1 cellular context compared by ENCODE assay signal in genomic region chr6:30725713-30726505, GRCh38.
TF ChIP-seq lines count a peak whose summit lies in the region.

No MANE protein-coding gene starts in this region.

TF ChIP-seq in K562, 482 proteins besides CTCF, POLR2A, EP300 and RAD21 (continued from another document and continues in another):
- TF ChIP-seq HBP1 (CRISPR knock-in tag; IDR thresholded peaks at IDR 0.05) (peak; percentile 97), EGR1 (conservative IDR thresholded peaks at IDR 0.05) (no peak), REST (CRISPR knock-in tag; IDR thresholded peaks at IDR 0.05; ENCODE audit: low read depth) (peak; percentile 59; the same call in 1 of the 2 replicates), CGGBP1 (CRISPR knock-in tag; IDR thresholded peaks at IDR 0.05) (no peak), CC2D1A (IDR thresholded peaks at IDR 0.05) (no peak), ATF6 (CRISPR knock-in tag; IDR thresholded peaks at IDR 0.05) (0 out of 2 replicates have a peak, but pooled peaks have one; percentile 42), CLOCK (CRISPR knock-in tag; IDR thresholded peaks at IDR 0.05; ENCODE audit: borderline replicate concordance) (no peak), CAMTA2 (CRISPR knock-in tag; conservative IDR thresholded peaks at IDR 0.05) (peak; percentile 41; the same call in 1 of the 2 replicates), PATZ1 (CRISPR knock-in tag; IDR thresholded peaks at IDR 0.05; ENCODE audit: borderline replicate concordance) (peak; percentile 52; the same call in 1 of the 2 replicates), TRIM28 (IDR thresholded peaks at IDR 0.05) (no peak), ARHGAP35 (IDR thresholded peaks at IDR 0.05; ENCODE audit: partially characterized antibody) (no peak), ZNF212 (CRISPR knock-in tag; IDR thresholded peaks at IDR 0.05) (0 out of 2 replicates have a peak, but pooled peaks have one; percentile 68), SRF (CRISPR knock-in tag; IDR thresholded peaks at IDR 0.05) (peak in 1 of 2 experiments; percentile 37; a peak in 1 of 4 replicates), ELF4 (CRISPR knock-in tag; IDR thresholded peaks at IDR 0.05) (peak; percentile 65; the same call in 1 of the 2 replicates), ZNF165 (CRISPR knock-in tag; IDR thresholded peaks at IDR 0.05; ENCODE audit: borderline replicate concordance) (no peak), KDM1A (IDR thresholded peaks at IDR 0.05) (no peak; a peak in 1 of 4 replicates), ZNF23 (CRISPR knock-in tag; IDR thresholded peaks at IDR 0.05) (0 out of 2 replicates have a peak, but pooled peaks have one; percentile 17), PML (IDR thresholded peaks at IDR 0.05; ENCODE audit: low read length) (peak; percentile 72; the same call in 1 of the 2 replicates), ETS1 (conservative IDR thresholded peaks at IDR 0.05; ENCODE audit: control insufficient read depth, low read depth, low read length) (no peak), THRAP3 (IDR thresholded peaks at IDR 0.05; ENCODE audit: borderline replicate concordance) (no peak), RFX5 (IDR thresholded peaks at IDR 0.05; ENCODE audit: low read depth, low read length) (no peak), POLR2G (IDR thresholded peaks at IDR 0.05; ENCODE audit: low read depth, low read length) (peak; percentile 71), ZNF24 (IDR thresholded peaks at IDR 0.05) (no peak), NFXL1 (CRISPR knock-in tag; IDR thresholded peaks at IDR 0.05) (peak; percentile 77; the same call in 1 of the 2 replicates), FOXM1 (IDR thresholded peaks at IDR 0.05; ENCODE audit: low read depth) (no peak), FOXM1 (CRISPR knock-in tag; IDR thresholded peaks at IDR 0.05; ENCODE audit: low read depth) (no peak; the same call in 1 of the 2 replicates), MEF2A (IDR thresholded peaks at IDR 0.05; ENCODE audit: control insufficient read depth, low read depth, low read length) (no peak), MBD1 (CRISPR knock-in tag; IDR thresholded peaks at IDR 0.05) (no peak), NUFIP1 (IDR thresholded peaks at IDR 0.05; ENCODE audit: partially characterized antibody) (no peak), ARID4B (CRISPR knock-in tag; IDR thresholded peaks at IDR 0.05) (peak; percentile 50; the same call in 1 of the 2 replicates), KLF6 (CRISPR knock-in tag; IDR thresholded peaks at IDR 0.05; ENCODE audit: borderline replicate concordance) (no peak), ZNF830 (CRISPR knock-in tag; IDR thresholded peaks at IDR 0.05) (peak; percentile 76; the same call in 1 of the 2 replicates)
